Comparison of ENCODE assay signal across 9 cellular contexts in the genomic region with DNA sequence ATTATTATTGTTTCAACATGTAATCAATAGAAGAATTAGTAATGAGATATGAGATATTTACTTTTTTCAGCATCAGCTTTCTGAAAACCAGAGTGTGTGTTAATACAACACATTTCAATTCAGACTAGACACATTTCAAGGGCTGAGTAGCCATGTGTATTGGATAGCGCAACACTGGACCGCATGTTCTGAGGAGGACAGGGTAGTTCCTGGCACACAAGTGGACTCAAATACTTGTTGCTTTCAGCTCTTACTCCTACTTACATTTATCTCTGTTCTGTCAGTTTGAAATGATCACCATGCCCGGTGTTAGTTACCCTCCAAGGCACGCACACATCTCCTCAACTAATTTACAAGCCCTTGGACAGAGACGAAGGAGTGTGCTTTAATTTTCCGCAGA.
"Had no signal": no experiment of that assay in that cellular context is flagged by ENCODE, and none has a peak within 500 bp of the region (broad histone marks: within the 10 kb centered on the region; RNA-seq: fewer than 3 reads in every experiment).

No MANE protein-coding gene starts in this region.

- ATAC-seq: GM23338, HCT116 had no signal

- H3K27ac ChIP-seq: GM23248 had no signal

- H3K4me3 ChIP-seq: GM23248, GM23338, HAP-1 had no signal

- DNase-seq: GM23248, GOT3, H7, H9, HCEC 1CT, HFFc6 had no signal
